Comparison of ENCODE assay signal across 24 cellular contexts in genomic region chr16:88131966-88132365, GRCh38.
"Had no signal": no experiment of that assay in that cellular context is flagged by ENCODE, and none has a peak within 500 bp of the region (broad histone marks: within the 10 kb centered on the region; RNA-seq: fewer than 3 reads in every experiment).

No MANE protein-coding gene starts in this region.

- DNase-seq: hippocampal formation; left colon; midbrain; naive thymus-derived CD4-positive, alpha-beta T cell; nucleus accumbens; retina; right cardiac atrium; sigmoid colon; small intestine; spleen; stimulated activated CD4-positive, alpha-beta T cell treated with anti-CD3 and anti-CD28 coated beads, Interleukin-4, amount 100 ng/mL, for 24 hours; stimulated activated naive CD4-positive, alpha-beta T cell treated with Interleukin-2 at 50 U/mL for 16 hours; stimulated activated naive CD8-positive, alpha-beta T cell treated with anti-CD3 and anti-CD28 coated beads, Interleukin-15, amount 100 ng/mL, for 72 hours; substantia nigra; uterus had no signal

- H3K27ac ChIP-seq: left lung, pancreas, prostate gland, sigmoid colon, spleen, tibial nerve, uterus had no signal

- ATAC-seq: left colon; left lung; mucosa of descending colon; naive thymus-derived CD4-positive, alpha-beta T cell; natural killer cell treated with Interleukin-12 subunit alpha and Interleukin-12 subunit beta and Interleukin-15 and Interleukin-18, amount 100 ng/mL, for 72 hours; pancreas; stimulated activated naive CD8-positive, alpha-beta T cell treated with anti-CD3 and anti-CD28 coated beads, Interleukin-15, amount 100 ng/mL, for 72 hours had no signal

- H3K36me3 ChIP-seq: left lung, pancreas, prostate gland, sigmoid colon, spleen, tibial nerve, uterus had no signal

- H3K4me1 ChIP-seq: left lung, pancreas, prostate gland, spleen, tibial nerve, uterus had no signal

- H3K4me3 Mint-ChIP-seq: memory B cell; naive thymus-derived CD4-positive, alpha-beta T cell; natural killer cell treated with Interleukin-12 subunit alpha and Interleukin-12 subunit beta and Interleukin-15 and Interleukin-18, amount 100 ng/mL, for 72 hours; stimulated activated effector memory CD8-positive, alpha-beta T cell treated with anti-CD3 and anti-CD28 coated beads, Interleukin-12 subunit alpha, Interleukin-12 subunit beta, amount 100 ng/mL, for 72 hours; stimulated activated naive CD8-positive, alpha-beta T cell treated with anti-CD3 and anti-CD28 coated beads, Interleukin-15, amount 100 ng/mL, for 72 hours; type B pancreatic cell had no signal

- H3K27me3 ChIP-seq: pancreas, sigmoid colon, tibial nerve, uterus had no signal

- H3K9me3 Mint-ChIP-seq: memory B cell; naive thymus-derived CD4-positive, alpha-beta T cell; natural killer cell treated with Interleukin-12 subunit alpha and Interleukin-12 subunit beta and Interleukin-15 and Interleukin-18, amount 100 ng/mL, for 72 hours; stimulated activated effector memory CD8-positive, alpha-beta T cell treated with anti-CD3 and anti-CD28 coated beads, Interleukin-12 subunit alpha, Interleukin-12 subunit beta, amount 100 ng/mL, for 72 hours; stimulated activated naive CD8-positive, alpha-beta T cell treated with anti-CD3 and anti-CD28 coated beads, Interleukin-15, amount 100 ng/mL, for 72 hours; type B pancreatic cell had no signal

- H3K36me3 Mint-ChIP-seq: memory B cell; naive thymus-derived CD4-positive, alpha-beta T cell; natural killer cell treated with Interleukin-12 subunit alpha and Interleukin-12 subunit beta and Interleukin-15 and Interleukin-18, amount 100 ng/mL, for 72 hours; stimulated activated effector memory CD8-positive, alpha-beta T cell treated with anti-CD3 and anti-CD28 coated beads, Interleukin-12 subunit alpha, Interleukin-12 subunit beta, amount 100 ng/mL, for 72 hours; type B pancreatic cell had no signal

- H3K27ac Mint-ChIP-seq: memory B cell; naive thymus-derived CD4-positive, alpha-beta T cell; natural killer cell treated with Interleukin-12 subunit alpha and Interleukin-12 subunit beta and Interleukin-15 and Interleukin-18, amount 100 ng/mL, for 72 hours; stimulated activated effector memory CD8-positive, alpha-beta T cell treated with anti-CD3 and anti-CD28 coated beads, Interleukin-12 subunit alpha, Interleukin-12 subunit beta, amount 100 ng/mL, for 72 hours; stimulated activated naive CD8-positive, alpha-beta T cell treated with anti-CD3 and anti-CD28 coated beads, Interleukin-15, amount 100 ng/mL, for 72 hours; type B pancreatic cell had no signal

- H3K9me3 ChIP-seq: left lung, mucosa of descending colon, pancreas, prostate gland, sigmoid colon, spleen, tibial nerve, uterus had no signal

- H3K27me3 Mint-ChIP-seq: naive thymus-derived CD4-positive, alpha-beta T cell; natural killer cell treated with Interleukin-12 subunit alpha and Interleukin-12 subunit beta and Interleukin-15 and Interleukin-18, amount 100 ng/mL, for 72 hours; stimulated activated naive CD8-positive, alpha-beta T cell treated with anti-CD3 and anti-CD28 coated beads, Interleukin-15, amount 100 ng/mL, for 72 hours; type B pancreatic cell had no signal

- H3K4me3 ChIP-seq: left lung, mucosa of descending colon, pancreas, prostate gland, sigmoid colon, spleen, tibial nerve, uterus had no signal

- H3K4me1 Mint-ChIP-seq: memory B cell; naive thymus-derived CD4-positive, alpha-beta T cell; stimulated activated effector memory CD8-positive, alpha-beta T cell treated with anti-CD3 and anti-CD28 coated beads, Interleukin-12 subunit alpha, Interleukin-12 subunit beta, amount 100 ng/mL, for 72 hours; stimulated activated naive CD8-positive, alpha-beta T cell treated with anti-CD3 and anti-CD28 coated beads, Interleukin-15, amount 100 ng/mL, for 72 hours had no signal
